Comparison of ENCODE assay signal across 1 cellular context in the genomic region with DNA sequence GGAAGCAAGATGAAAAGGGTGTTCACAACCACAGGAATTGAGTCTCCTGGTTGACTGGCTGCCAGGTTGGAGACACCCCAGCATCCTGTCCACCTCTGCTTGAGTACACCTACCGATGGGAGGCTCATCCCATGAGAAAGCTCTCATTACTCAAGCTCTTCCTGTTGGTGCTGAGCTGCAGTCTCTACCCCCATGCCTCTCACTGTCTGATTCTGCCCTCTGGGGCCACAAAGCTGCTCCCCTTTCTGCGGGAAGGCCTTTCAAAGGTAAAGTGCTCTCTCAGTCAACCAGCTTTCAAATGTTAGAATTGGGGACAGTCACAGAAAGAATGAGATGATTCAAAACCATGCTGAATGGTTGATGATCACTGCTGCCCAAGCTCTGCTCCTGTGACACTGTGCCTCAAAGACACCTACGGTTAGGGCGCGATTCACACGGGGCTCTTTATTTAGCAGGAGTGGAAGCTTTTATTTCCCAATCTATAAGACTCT.
A peak's percentile ranks its signal among the peaks of the same experiment; 100 is the strongest.
TF ChIP-seq lines count a peak whose summit lies in the region.

No MANE protein-coding gene starts in this region.

TF ChIP-seq in GM12878, 131 proteins besides CTCF, POLR2A, EP300 and RAD21 (continued from another document and continues in another):
- TF ChIP-seq, protein P1, sequence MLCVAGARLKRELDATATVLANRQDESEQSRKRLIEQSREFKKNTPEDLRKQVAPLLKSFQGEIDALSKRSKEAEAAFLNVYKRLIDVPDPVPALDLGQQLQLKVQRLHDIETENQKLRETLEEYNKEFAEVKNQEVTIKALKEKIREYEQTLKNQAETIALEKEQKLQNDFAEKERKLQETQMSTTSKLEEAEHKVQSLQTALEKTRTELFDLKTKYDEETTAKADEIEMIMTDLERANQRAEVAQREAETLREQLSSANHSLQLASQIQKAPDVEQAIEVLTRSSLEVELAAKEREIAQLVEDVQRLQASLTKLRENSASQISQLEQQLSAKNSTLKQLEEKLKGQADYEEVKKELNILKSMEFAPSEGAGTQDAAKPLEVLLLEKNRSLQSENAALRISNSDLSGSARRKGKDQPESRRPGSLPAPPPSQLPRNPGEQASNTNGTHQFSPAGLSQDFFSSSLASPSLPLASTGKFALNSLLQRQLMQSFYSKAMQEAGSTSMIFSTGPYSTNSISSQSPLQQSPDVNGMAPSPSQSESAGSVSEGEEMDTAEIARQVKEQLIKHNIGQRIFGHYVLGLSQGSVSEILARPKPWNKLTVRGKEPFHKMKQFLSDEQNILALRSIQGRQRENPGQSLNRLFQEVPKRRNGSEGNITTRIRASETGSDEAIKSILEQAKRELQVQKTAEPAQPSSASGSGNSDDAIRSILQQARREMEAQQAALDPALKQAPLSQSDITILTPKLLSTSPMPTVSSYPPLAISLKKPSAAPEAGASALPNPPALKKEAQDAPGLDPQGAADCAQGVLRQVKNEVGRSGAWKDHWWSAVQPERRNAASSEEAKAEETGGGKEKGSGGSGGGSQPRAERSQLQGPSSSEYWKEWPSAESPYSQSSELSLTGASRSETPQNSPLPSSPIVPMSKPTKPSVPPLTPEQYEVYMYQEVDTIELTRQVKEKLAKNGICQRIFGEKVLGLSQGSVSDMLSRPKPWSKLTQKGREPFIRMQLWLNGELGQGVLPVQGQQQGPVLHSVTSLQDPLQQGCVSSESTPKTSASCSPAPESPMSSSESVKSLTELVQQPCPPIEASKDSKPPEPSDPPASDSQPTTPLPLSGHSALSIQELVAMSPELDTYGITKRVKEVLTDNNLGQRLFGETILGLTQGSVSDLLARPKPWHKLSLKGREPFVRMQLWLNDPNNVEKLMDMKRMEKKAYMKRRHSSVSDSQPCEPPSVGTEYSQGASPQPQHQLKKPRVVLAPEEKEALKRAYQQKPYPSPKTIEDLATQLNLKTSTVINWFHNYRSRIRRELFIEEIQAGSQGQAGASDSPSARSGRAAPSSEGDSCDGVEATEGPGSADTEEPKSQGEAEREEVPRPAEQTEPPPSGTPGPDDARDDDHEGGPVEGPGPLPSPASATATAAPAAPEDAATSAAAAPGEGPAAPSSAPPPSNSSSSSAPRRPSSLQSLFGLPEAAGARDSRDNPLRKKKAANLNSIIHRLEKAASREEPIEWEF (IDR thresholded peaks at IDR 0.05; ENCODE audit: insufficient replicate concordance, low read depth, low read length): no peak
- no peak for TF ChIP-seq MYC (IDR thresholded peaks at IDR 0.05; ENCODE audit: insufficient read depth, insufficient read length, insufficient replicate concordance, low read length, severe bottlenecking)
- TF ChIP-seq ASH2L (IDR thresholded peaks at IDR 0.05; ENCODE audit: borderline replicate concordance, low read depth): no peak
- TF ChIP-seq JUNB (IDR thresholded peaks at IDR 0.05): no peak
- no peak for TF ChIP-seq ZNF207 (IDR thresholded peaks at IDR 0.05; ENCODE audit: borderline replicate concordance)
- no peak for TF ChIP-seq RBBP5 (conservative IDR thresholded peaks at IDR 0.05)
- TF ChIP-seq RFX5 (IDR thresholded peaks at IDR 0.05; ENCODE audit: low read depth, low read length): no peak
- no peak for TF ChIP-seq SP1 (IDR thresholded peaks at IDR 0.05; ENCODE audit: low read depth, low read length)
- TF ChIP-seq KLF5 (IDR thresholded peaks at IDR 0.05; ENCODE audit: partially characterized antibody): no peak
- no peak for TF ChIP-seq BACH1 (IDR thresholded peaks at IDR 0.05; ENCODE audit: borderline replicate concordance)
- TF ChIP-seq, protein P2, sequence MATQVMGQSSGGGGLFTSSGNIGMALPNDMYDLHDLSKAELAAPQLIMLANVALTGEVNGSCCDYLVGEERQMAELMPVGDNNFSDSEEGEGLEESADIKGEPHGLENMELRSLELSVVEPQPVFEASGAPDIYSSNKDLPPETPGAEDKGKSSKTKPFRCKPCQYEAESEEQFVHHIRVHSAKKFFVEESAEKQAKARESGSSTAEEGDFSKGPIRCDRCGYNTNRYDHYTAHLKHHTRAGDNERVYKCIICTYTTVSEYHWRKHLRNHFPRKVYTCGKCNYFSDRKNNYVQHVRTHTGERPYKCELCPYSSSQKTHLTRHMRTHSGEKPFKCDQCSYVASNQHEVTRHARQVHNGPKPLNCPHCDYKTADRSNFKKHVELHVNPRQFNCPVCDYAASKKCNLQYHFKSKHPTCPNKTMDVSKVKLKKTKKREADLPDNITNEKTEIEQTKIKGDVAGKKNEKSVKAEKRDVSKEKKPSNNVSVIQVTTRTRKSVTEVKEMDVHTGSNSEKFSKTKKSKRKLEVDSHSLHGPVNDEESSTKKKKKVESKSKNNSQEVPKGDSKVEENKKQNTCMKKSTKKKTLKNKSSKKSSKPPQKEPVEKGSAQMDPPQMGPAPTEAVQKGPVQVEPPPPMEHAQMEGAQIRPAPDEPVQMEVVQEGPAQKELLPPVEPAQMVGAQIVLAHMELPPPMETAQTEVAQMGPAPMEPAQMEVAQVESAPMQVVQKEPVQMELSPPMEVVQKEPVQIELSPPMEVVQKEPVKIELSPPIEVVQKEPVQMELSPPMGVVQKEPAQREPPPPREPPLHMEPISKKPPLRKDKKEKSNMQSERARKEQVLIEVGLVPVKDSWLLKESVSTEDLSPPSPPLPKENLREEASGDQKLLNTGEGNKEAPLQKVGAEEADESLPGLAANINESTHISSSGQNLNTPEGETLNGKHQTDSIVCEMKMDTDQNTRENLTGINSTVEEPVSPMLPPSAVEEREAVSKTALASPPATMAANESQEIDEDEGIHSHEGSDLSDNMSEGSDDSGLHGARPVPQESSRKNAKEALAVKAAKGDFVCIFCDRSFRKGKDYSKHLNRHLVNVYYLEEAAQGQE (IDR thresholded peaks at IDR 0.05; ENCODE audit: low read depth, low read length): no peak
- TF ChIP-seq, protein P3, sequence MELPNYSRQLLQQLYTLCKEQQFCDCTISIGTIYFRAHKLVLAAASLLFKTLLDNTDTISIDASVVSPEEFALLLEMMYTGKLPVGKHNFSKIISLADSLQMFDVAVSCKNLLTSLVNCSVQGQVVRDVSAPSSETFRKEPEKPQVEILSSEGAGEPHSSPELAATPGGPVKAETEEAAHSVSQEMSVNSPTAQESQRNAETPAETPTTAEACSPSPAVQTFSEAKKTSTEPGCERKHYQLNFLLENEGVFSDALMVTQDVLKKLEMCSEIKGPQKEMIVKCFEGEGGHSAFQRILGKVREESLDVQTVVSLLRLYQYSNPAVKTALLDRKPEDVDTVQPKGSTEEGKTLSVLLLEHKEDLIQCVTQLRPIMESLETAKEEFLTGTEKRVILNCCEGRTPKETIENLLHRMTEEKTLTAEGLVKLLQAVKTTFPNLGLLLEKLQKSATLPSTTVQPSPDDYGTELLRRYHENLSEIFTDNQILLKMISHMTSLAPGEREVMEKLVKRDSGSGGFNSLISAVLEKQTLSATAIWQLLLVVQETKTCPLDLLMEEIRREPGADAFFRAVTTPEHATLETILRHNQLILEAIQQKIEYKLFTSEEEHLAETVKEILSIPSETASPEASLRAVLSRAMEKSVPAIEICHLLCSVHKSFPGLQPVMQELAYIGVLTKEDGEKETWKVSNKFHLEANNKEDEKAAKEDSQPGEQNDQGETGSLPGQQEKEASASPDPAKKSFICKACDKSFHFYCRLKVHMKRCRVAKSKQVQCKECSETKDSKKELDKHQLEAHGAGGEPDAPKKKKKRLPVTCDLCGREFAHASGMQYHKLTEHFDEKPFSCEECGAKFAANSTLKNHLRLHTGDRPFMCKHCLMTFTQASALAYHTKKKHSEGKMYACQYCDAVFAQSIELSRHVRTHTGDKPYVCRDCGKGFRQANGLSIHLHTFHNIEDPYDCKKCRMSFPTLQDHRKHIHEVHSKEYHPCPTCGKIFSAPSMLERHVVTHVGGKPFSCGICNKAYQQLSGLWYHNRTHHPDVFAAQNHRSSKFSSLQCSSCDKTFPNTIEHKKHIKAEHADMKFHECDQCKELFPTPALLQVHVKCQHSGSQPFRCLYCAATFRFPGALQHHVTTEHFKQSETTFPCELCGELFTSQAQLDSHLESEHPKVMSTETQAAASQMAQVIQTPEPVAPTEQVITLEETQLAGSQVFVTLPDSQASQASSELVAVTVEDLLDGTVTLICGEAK (IDR thresholded peaks at IDR 0.05; ENCODE audit: borderline replicate concordance): no peak
- TF ChIP-seq, protein P4, sequence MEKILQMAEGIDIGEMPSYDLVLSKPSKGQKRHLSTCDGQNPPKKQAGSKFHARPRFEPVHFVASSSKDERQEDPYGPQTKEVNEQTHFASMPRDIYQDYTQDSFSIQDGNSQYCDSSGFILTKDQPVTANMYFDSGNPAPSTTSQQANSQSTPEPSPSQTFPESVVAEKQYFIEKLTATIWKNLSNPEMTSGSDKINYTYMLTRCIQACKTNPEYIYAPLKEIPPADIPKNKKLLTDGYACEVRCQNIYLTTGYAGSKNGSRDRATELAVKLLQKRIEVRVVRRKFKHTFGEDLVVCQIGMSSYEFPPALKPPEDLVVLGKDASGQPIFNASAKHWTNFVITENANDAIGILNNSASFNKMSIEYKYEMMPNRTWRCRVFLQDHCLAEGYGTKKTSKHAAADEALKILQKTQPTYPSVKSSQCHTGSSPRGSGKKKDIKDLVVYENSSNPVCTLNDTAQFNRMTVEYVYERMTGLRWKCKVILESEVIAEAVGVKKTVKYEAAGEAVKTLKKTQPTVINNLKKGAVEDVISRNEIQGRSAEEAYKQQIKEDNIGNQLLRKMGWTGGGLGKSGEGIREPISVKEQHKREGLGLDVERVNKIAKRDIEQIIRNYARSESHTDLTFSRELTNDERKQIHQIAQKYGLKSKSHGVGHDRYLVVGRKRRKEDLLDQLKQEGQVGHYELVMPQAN (conservative IDR thresholded peaks at IDR 0.05): no peak
- no peak for TF ChIP-seq NFIC (IDR thresholded peaks at IDR 0.05; ENCODE audit: low read depth, low read length)
- TF ChIP-seq POLR2AphosphoS5 (IDR thresholded peaks at IDR 0.05; ENCODE audit: low read length): no peak
- TF ChIP-seq, protein P5, sequence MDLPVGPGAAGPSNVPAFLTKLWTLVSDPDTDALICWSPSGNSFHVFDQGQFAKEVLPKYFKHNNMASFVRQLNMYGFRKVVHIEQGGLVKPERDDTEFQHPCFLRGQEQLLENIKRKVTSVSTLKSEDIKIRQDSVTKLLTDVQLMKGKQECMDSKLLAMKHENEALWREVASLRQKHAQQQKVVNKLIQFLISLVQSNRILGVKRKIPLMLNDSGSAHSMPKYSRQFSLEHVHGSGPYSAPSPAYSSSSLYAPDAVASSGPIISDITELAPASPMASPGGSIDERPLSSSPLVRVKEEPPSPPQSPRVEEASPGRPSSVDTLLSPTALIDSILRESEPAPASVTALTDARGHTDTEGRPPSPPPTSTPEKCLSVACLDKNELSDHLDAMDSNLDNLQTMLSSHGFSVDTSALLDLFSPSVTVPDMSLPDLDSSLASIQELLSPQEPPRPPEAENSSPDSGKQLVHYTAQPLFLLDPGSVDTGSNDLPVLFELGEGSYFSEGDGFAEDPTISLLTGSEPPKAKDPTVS (IDR thresholded peaks at IDR 0.05; ENCODE audit: low read depth, low read length): no peak
- TF ChIP-seq, protein P6, sequence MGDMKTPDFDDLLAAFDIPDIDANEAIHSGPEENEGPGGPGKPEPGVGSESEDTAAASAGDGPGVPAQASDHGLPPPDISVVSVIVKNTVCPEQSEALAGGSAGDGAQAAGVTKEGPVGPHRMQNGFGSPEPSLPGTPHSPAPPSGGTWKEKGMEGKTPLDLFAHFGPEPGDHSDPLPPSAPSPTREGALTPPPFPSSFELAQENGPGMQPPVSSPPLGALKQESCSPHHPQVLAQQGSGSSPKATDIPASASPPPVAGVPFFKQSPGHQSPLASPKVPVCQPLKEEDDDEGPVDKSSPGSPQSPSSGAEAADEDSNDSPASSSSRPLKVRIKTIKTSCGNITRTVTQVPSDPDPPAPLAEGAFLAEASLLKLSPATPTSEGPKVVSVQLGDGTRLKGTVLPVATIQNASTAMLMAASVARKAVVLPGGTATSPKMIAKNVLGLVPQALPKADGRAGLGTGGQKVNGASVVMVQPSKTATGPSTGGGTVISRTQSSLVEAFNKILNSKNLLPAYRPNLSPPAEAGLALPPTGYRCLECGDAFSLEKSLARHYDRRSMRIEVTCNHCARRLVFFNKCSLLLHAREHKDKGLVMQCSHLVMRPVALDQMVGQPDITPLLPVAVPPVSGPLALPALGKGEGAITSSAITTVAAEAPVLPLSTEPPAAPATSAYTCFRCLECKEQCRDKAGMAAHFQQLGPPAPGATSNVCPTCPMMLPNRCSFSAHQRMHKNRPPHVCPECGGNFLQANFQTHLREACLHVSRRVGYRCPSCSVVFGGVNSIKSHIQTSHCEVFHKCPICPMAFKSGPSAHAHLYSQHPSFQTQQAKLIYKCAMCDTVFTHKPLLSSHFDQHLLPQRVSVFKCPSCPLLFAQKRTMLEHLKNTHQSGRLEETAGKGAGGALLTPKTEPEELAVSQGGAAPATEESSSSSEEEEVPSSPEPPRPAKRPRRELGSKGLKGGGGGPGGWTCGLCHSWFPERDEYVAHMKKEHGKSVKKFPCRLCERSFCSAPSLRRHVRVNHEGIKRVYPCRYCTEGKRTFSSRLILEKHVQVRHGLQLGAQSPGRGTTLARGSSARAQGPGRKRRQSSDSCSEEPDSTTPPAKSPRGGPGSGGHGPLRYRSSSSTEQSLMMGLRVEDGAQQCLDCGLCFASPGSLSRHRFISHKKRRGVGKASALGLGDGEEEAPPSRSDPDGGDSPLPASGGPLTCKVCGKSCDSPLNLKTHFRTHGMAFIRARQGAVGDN (IDR thresholded peaks at IDR 0.05): peak; percentile 83
- no peak; the same call in 1 of the 2 replicates for TF ChIP-seq YY1 (IDR thresholded peaks at IDR 0.05; ENCODE audit: low read depth, low read length)
- TF ChIP-seq, protein P7, sequence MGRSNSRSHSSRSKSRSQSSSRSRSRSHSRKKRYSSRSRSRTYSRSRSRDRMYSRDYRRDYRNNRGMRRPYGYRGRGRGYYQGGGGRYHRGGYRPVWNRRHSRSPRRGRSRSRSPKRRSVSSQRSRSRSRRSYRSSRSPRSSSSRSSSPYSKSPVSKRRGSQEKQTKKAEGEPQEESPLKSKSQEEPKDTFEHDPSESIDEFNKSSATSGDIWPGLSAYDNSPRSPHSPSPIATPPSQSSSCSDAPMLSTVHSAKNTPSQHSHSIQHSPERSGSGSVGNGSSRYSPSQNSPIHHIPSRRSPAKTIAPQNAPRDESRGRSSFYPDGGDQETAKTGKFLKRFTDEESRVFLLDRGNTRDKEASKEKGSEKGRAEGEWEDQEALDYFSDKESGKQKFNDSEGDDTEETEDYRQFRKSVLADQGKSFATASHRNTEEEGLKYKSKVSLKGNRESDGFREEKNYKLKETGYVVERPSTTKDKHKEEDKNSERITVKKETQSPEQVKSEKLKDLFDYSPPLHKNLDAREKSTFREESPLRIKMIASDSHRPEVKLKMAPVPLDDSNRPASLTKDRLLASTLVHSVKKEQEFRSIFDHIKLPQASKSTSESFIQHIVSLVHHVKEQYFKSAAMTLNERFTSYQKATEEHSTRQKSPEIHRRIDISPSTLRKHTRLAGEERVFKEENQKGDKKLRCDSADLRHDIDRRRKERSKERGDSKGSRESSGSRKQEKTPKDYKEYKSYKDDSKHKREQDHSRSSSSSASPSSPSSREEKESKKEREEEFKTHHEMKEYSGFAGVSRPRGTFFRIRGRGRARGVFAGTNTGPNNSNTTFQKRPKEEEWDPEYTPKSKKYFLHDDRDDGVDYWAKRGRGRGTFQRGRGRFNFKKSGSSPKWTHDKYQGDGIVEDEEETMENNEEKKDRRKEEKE (IDR thresholded peaks at IDR 0.05): no peak
- no peak for TF ChIP-seq BCL11A (IDR thresholded peaks at IDR 0.05; ENCODE audit: low read depth, low read length)
- TF ChIP-seq, protein P8, sequence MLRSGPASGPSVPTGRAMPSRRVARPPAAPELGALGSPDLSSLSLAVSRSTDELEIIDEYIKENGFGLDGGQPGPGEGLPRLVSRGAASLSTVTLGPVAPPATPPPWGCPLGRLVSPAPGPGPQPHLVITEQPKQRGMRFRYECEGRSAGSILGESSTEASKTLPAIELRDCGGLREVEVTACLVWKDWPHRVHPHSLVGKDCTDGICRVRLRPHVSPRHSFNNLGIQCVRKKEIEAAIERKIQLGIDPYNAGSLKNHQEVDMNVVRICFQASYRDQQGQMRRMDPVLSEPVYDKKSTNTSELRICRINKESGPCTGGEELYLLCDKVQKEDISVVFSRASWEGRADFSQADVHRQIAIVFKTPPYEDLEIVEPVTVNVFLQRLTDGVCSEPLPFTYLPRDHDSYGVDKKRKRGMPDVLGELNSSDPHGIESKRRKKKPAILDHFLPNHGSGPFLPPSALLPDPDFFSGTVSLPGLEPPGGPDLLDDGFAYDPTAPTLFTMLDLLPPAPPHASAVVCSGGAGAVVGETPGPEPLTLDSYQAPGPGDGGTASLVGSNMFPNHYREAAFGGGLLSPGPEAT (IDR thresholded peaks at IDR 0.05; ENCODE audit: low read depth): no peak
- TF ChIP-seq IKZF1 (conservative IDR thresholded peaks at IDR 0.05): peak; percentile 66
